In the genomic region with DNA sequence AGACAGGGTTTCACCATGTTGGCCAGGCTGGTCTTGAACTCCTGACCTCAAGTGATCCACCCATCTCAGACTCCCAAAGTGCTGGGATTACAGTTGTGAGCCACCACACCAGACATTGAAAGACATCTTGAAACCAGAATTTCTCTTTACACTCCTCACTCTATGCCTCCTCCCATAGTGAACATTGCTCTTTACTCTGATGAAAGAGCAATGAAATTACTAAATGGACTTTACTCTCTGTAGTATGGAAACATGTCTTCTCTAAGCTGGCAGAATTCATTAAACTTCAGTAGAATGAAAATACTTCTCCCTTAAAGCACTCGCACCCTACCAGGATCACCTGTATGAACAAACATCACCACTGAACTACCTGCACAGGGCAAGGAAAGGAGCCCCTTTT, we compare ENCODE assay signal across 30 cellular contexts.
"Had no signal": no experiment of that assay in that cellular context is flagged by ENCODE, and none has a peak within 500 bp of the region (broad histone marks: within the 10 kb centered on the region; RNA-seq: fewer than 3 reads in every experiment).

No MANE protein-coding gene starts in this region.

- H3K36me3 Mint-ChIP-seq: activated naive CD4-positive, alpha-beta T cell treated with anti-CD3 and anti-CD28 coated beads, Interleukin-2, amount 10 ng/mL, durations not matched to agents 7 days and 5 days; activated naive CD4-positive, alpha-beta T cell treated with anti-CD3 and anti-CD28 coated beads, Interleukin-2, amount 50 U/mL, for 72 hours; activated naive CD8-positive, alpha-beta T cell treated with anti-CD3 and anti-CD28 coated beads, Interleukin-2, amount 10 ng/mL, durations not matched to agents 7 days and 5 days; brain had no signal

- H3K9me3 Mint-ChIP-seq: activated CD4-positive, alpha-beta memory T cell treated with anti-CD3 and anti-CD28 coated beads, Interleukin-2, amount 10 ng/mL, durations not matched to agents 7 days and 5 days; activated naive CD4-positive, alpha-beta T cell treated with anti-CD3 and anti-CD28 coated beads, Interleukin-2, amount 10 ng/mL, durations not matched to agents 7 days and 5 days; activated naive CD4-positive, alpha-beta T cell treated with anti-CD3 and anti-CD28 coated beads, Interleukin-2, amount 50 U/mL, for 72 hours; activated T-cell treated with anti-CD3 and anti-CD28 coated beads, Interleukin-2, amount 50 U/mL, for 24 hours; brain; central memory CD8-positive, alpha-beta T cell; effector memory CD8-positive, alpha-beta T cell had no signal

- H3K4me3 Mint-ChIP-seq: activated B cell treated with CpG ODN at 0.5 μM for 24 hours; activated CD4-positive, alpha-beta memory T cell treated with anti-CD3 and anti-CD28 coated beads, Interleukin-2, amount 10 ng/mL, durations not matched to agents 7 days and 5 days; activated CD4-positive, alpha-beta T cell treated with anti-CD3 and anti-CD28 coated beads for 36 hours; activated CD4-positive, alpha-beta T cell treated with anti-CD3 and anti-CD28 coated beads, Interleukin-2, amount 10 ng/mL, durations not matched to agents 7 days and 5 days; activated naive CD4-positive, alpha-beta T cell treated with anti-CD3 and anti-CD28 coated beads, Interleukin-2, amount 10 ng/mL, durations not matched to agents 7 days and 5 days; activated naive CD8-positive, alpha-beta T cell treated with anti-CD3 and anti-CD28 coated beads, Interleukin-2, amount 10 ng/mL, durations not matched to agents 7 days and 5 days; activated T-cell treated with anti-CD3 and anti-CD28 coated beads, Interleukin-2, amount 50 U/mL, for 24 hours; activated T-cell treated with anti-CD3 and anti-CD28 coated beads, Interleukin-2, amount 50 U/mL, for 72 hours; brain; central memory CD8-positive, alpha-beta T cell; dendritic cell treated with granulocyte-macrophage colony-stimulating factor and Interleukin-4, amounts not matched to agents 40 ng/mL and 50 ng/mL, for 4 days; effector memory CD8-positive, alpha-beta T cell had no signal

- H3K27me3 Mint-ChIP-seq: activated T-cell treated with anti-CD3 and anti-CD28 coated beads, Interleukin-2, amount 50 U/mL, for 24 hours; dendritic cell treated with granulocyte-macrophage colony-stimulating factor and Interleukin-4, amounts not matched to agents 40 ng/mL and 50 ng/mL, for 4 days had no signal

- H3K27me3 ChIP-seq: ascending aorta, breast epithelium, cardiac muscle cell, esophagus muscularis mucosa, gastrocnemius medialis had no signal

- H3K36me3 ChIP-seq: ascending aorta, breast epithelium, esophagus muscularis mucosa, gastrocnemius medialis had no signal

- H3K4me1 ChIP-seq: ascending aorta, breast epithelium, esophagus muscularis mucosa, foreskin keratinocyte, gastrocnemius medialis had no signal

- H3K27ac Mint-ChIP-seq: activated B cell treated with CpG ODN at 0.5 μM for 24 hours; activated CD4-positive, alpha-beta memory T cell treated with anti-CD3 and anti-CD28 coated beads, Interleukin-2, amount 10 ng/mL, durations not matched to agents 7 days and 5 days; activated CD4-positive, alpha-beta T cell treated with anti-CD3 and anti-CD28 coated beads for 36 hours; activated CD4-positive, alpha-beta T cell treated with anti-CD3 and anti-CD28 coated beads, Interleukin-2, amount 10 ng/mL, durations not matched to agents 7 days and 5 days; activated naive CD4-positive, alpha-beta T cell treated with anti-CD3 and anti-CD28 coated beads, Interleukin-2, amount 10 ng/mL, durations not matched to agents 7 days and 5 days; activated naive CD8-positive, alpha-beta T cell treated with anti-CD3 and anti-CD28 coated beads, Interleukin-2, amount 10 ng/mL, durations not matched to agents 7 days and 5 days; activated T-cell treated with anti-CD3 and anti-CD28 coated beads, Interleukin-2, amount 50 U/mL, for 24 hours; activated T-cell treated with anti-CD3 and anti-CD28 coated beads, Interleukin-2, amount 50 U/mL, for 72 hours; brain; dendritic cell treated with granulocyte-macrophage colony-stimulating factor and Interleukin-4, amounts not matched to agents 40 ng/mL and 50 ng/mL, for 4 days; effector memory CD8-positive, alpha-beta T cell had no signal

- ATAC-seq: activated CD4-positive, alpha-beta T cell treated with anti-CD3 and anti-CD28 coated beads for 36 hours; effector memory CD8-positive, alpha-beta T cell; gastrocnemius medialis had no signal

- H3K4me3 ChIP-seq: breast epithelium, cardiac muscle cell, coronary artery, dorsolateral prefrontal cortex, gastrocnemius medialis had no signal

- H3K27ac ChIP-seq: ascending aorta, breast epithelium, cardiac muscle cell, coronary artery, dorsolateral prefrontal cortex, esophagus muscularis mucosa, foreskin keratinocyte, gastrocnemius medialis had no signal

- H3K9me3 ChIP-seq: ascending aorta, breast epithelium, gastrocnemius medialis had no signal

- DNase-seq: activated B cell treated with CpG ODN at 0.5 μM for 24 hours; activated CD4-positive, alpha-beta memory T cell treated with anti-CD3 and anti-CD28 coated beads, Interleukin-2, amount 10 ng/mL, durations not matched to agents 7 days and 5 days; activated CD4-positive, alpha-beta T cell treated with anti-CD3 and anti-CD28 coated beads for 36 hours; activated CD4-positive, alpha-beta T cell treated with anti-CD3 and anti-CD28 coated beads, Interleukin-2, amount 10 ng/mL, durations not matched to agents 7 days and 5 days; activated CD4-positive, alpha-beta T cell treated with anti-CD3 and anti-CD28 coated beads, Interleukin-2, amount 50 U/mL, for 4 hours; activated CD4-positive, CD25-positive, alpha-beta regulatory T cell treated with anti-CD3 and anti-CD28 coated beads, Interleukin-2, amount 50 U/mL, for 72 hours; activated CD8-positive, alpha-beta memory T cell treated with anti-CD3 and anti-CD28 coated beads, Interleukin-2, amount 50 U/mL, for 48 hours; activated gamma-delta T cell; activated naive CD4-positive, alpha-beta T cell; activated naive CD4-positive, alpha-beta T cell treated with anti-CD3 and anti-CD28 coated beads, Interleukin-2, amount 10 ng/mL, durations not matched to agents 7 days and 5 days; activated naive CD8-positive, alpha-beta T cell treated with anti-CD3 and anti-CD28 coated beads, Interleukin-2, amount 10 ng/mL, durations not matched to agents 7 days and 5 days; activated T-cell treated with anti-CD3 and anti-CD28 coated beads for 4 hours; activated T-cell treated with anti-CD3 and anti-CD28 coated beads, Interleukin-2, amount 50 U/mL, for 24 hours; activated T-cell treated with anti-CD3 and anti-CD28 coated beads, Interleukin-2, amount 50 U/mL, for 72 hours; dorsolateral prefrontal cortex; effector CD4-positive, alpha-beta T cell; effector memory CD8-positive, alpha-beta T cell; foreskin keratinocyte; gastrocnemius medialis; glutamatergic neuron; T-helper 2 cell had no signal

- H3K4me1 Mint-ChIP-seq: activated B cell treated with CpG ODN at 0.5 μM for 24 hours; activated CD4-positive, alpha-beta memory T cell treated with anti-CD3 and anti-CD28 coated beads, Interleukin-2, amount 10 ng/mL, durations not matched to agents 7 days and 5 days; activated CD4-positive, alpha-beta T cell treated with anti-CD3 and anti-CD28 coated beads for 36 hours; activated CD4-positive, alpha-beta T cell treated with anti-CD3 and anti-CD28 coated beads, Interleukin-2, amount 10 ng/mL, durations not matched to agents 7 days and 5 days; activated naive CD4-positive, alpha-beta T cell treated with anti-CD3 and anti-CD28 coated beads, Interleukin-2, amount 10 ng/mL, durations not matched to agents 7 days and 5 days; activated naive CD8-positive, alpha-beta T cell treated with anti-CD3 and anti-CD28 coated beads, Interleukin-2, amount 10 ng/mL, durations not matched to agents 7 days and 5 days; brain; central memory CD8-positive, alpha-beta T cell had no signal
